16 cellular contexts compared by ENCODE assay signal in the genomic region with DNA sequence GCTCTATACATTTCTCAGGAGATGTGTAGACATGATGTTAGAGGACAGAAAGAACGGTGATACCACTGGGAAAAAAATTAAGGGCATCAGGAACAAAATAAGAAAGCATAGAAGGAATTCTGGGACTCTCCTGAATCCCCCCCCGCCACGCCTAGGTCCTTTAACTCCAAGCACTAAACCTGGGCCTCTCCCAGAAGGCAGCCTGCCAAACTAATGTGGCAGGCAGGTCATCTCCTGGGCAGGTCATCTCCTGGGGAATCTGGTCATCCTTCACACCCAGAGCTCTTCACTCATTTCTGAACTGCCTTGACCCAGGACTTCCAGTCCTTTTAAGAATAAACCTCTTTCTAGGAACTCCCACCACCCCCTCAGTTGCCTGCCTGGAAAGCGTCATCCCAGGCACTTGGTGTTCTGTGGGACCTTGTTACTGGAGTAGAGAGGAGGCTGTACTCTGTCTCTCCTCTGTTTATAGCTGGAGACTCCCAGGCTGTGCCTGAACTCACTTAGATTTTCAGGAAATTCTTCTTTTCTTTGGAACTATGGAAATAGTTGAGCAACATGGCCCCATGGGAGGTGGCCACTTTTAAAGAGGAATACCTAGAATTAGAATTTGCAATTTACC. TPM values are rescaled to one million over a fixed set of nuclear protein-coding genes. Genes with fewer than 3 reads are reported as not detected.
DNase-seq lines count a peak whose midpoint lies in the region; ATAC-seq and TF ChIP-seq lines count a peak whose summit lies in the region.
"Had no signal": no experiment of that assay in that cellular context is flagged by ENCODE, and none has a peak within 500 bp of the region (broad histone marks: within the 10 kb centered on the region; RNA-seq: fewer than 3 reads in every experiment).

No MANE protein-coding gene starts in this region.

- no peaks in the 10 kb centered on the region for H3K9me3 Mint-ChIP-seq in activated CD8-positive, alpha-beta memory T cell treated with anti-CD3 and anti-CD28 coated beads, Interleukin-2, amount 10 ng/mL, durations not matched to agents 7 days and 5 days (ENCODE audit: low read depth)
- H3K9me3 Mint-ChIP-seq: CD8-positive, alpha-beta memory T cell had no signal

- no peaks in the 10 kb centered on the region for H3K27me3 ChIP-seq in MM.1S (replicated peaks; ENCODE audit: insufficient read depth, low read length)
- H3K27me3 ChIP-seq: BLaER1 had no signal

- no peaks in the 10 kb centered on the region for H3K79me2 ChIP-seq in MM.1S (ENCODE audit: low read length)

- H3K27me3 Mint-ChIP-seq in activated CD8-positive, alpha-beta memory T cell treated with anti-CD3 and anti-CD28 coated beads, Interleukin-2, amount 10 ng/mL, durations not matched to agents 7 days and 5 days: no peaks in the 10 kb centered on the region
- H3K27me3 Mint-ChIP-seq: CD8-positive, alpha-beta memory T cell had no signal

- no peaks in the 10 kb centered on the region for H3K4me1 Mint-ChIP-seq in activated CD8-positive, alpha-beta memory T cell treated with anti-CD3 and anti-CD28 coated beads, Interleukin-2, amount 10 ng/mL, durations not matched to agents 7 days and 5 days
- H3K4me1 Mint-ChIP-seq: CD8-positive, alpha-beta memory T cell had no signal

- H3K36me3 ChIP-seq in MM.1S (replicated peaks; ENCODE audit: insufficient read depth, low read length): no peaks in the 10 kb centered on the region; the same call in none of the 2 replicates

- no peak overlapping the region for H3K9ac ChIP-seq in MM.1S (ENCODE audit: low read length)
- H3K9ac ChIP-seq: BLaER1 had no signal

- H4K20me1 ChIP-seq in MM.1S (ENCODE audit: insufficient read depth, low read length): no peaks in the 10 kb centered on the region

- intact Hi-C loops in left ventricle myocardium superior (cut with micrococcal nuclease): no loop called here

- H3K36me3 Mint-ChIP-seq in activated CD8-positive, alpha-beta memory T cell treated with anti-CD3 and anti-CD28 coated beads, Interleukin-2, amount 10 ng/mL, durations not matched to agents 7 days and 5 days: peaks cover 78% of the 10 kb centered on the region

- no peaks in the 10 kb centered on the region for H3K9me2 ChIP-seq in MM.1S (replicated peaks; ENCODE audit: insufficient read depth, low read length)

- H3K4me2 ChIP-seq in MM.1S (ENCODE audit: low read depth, low read length): no peak overlapping the region
- H3K4me2 ChIP-seq: BLaER1 had no signal

- H3K27ac ChIP-seq in MM.1S (ENCODE audit: low read length): no peak overlapping the region
- H3K27ac ChIP-seq: BLaER1 had no signal

- TF ChIP-seq CTCF in fibroblast of mammary gland (conservative IDR thresholded peaks at IDR 0.05; ENCODE audit: control insufficient read depth, insufficient read depth, low read depth, low read length) (no peak), omental fat pad (IDR thresholded peaks at IDR 0.05) (no peak), MM.1S (IDR thresholded peaks at IDR 0.05; ENCODE audit: low read length) (no peak)

- CTCF ChIA-PET in activated CD8-positive, alpha-beta memory T cell treated with anti-CD3 and anti-CD28 coated beads, Interleukin-2, amount 10 ng/mL, durations not matched to agents 7 days and 5 days (lab: Charles Lee): no interaction called here

- H3K4me1 ChIP-seq in MM.1S (ENCODE audit: low read length): no peaks in the 10 kb centered on the region
- H3K4me1 ChIP-seq: Caco-2 had no signal

- no peak for ATAC-seq in activated CD8-positive, alpha-beta memory T cell treated with anti-CD3 and anti-CD28 coated beads, Interleukin-2, amount 10 ng/mL, durations not matched to agents 7 days and 5 days
- peak; percentile 56 for ATAC-seq in left ventricle myocardium superior
- peak; percentile 36 for ATAC-seq in omental fat pad (ENCODE audit: low FRiP score)
- ATAC-seq: HCT116 had no signal

- no peak overlapping the region for H3K27ac Mint-ChIP-seq in activated CD8-positive, alpha-beta memory T cell treated with anti-CD3 and anti-CD28 coated beads, Interleukin-2, amount 10 ng/mL, durations not matched to agents 7 days and 5 days

- no peak overlapping the region for H2AFZ ChIP-seq in MM.1S (ENCODE audit: low read length)

- H3F3A ChIP-seq in MM.1S (ENCODE audit: insufficient read depth, low read length): no peaks in the 10 kb centered on the region

- H3K4me3 ChIP-seq in fibroblast of mammary gland (ENCODE audit: control insufficient read depth, low read depth, low read length) (no peak overlapping the region), MM.1S (ENCODE audit: low read length) (no peak overlapping the region)
- H3K4me3 ChIP-seq: BLaER1 had no signal

- no peaks in the 10 kb centered on the region for H3K9me3 ChIP-seq in MM.1S (replicated peaks; ENCODE audit: insufficient read depth, low read length)
- H3K9me3 ChIP-seq: BLaER1, Caco-2 had no signal

- in situ Hi-C loops in G401 (cut with HindIII; ENCODE audit: low sequenced_read_pairs): no loop called here

- peak; percentile 12 for DNase-seq in activated CD8-positive, alpha-beta memory T cell treated with anti-CD3 and anti-CD28 coated beads, Interleukin-2, amount 10 ng/mL, durations not matched to agents 7 days and 5 days
- DNase-seq in activated CD8-positive, alpha-beta memory T cell treated with anti-CD3 and anti-CD28 coated beads, Interleukin-2, amount 50 U/mL, for 48 hours: no peak
- DNase-seq in fibroblast of mammary gland (ENCODE audit: low read depth) (peak; percentile 20), left ventricle myocardium superior (no peak), omental fat pad (ENCODE audit: low spot score) (no peak), G401 (ENCODE audit: low spot score) (no peak), HUDEP-2 (lab: John Stamatoyannopoulos, UW; ENCODE audit: unreplicated experiment in 76 of 76) (no peak), MM.1S (no peak)
- DNase-seq: 8988T; AML-193; Caco-2; CD8-positive, alpha-beta memory T cell; DND-41; GF-D8 had no signal

- H3K4me3 Mint-ChIP-seq in activated CD8-positive, alpha-beta memory T cell treated with anti-CD3 and anti-CD28 coated beads, Interleukin-2, amount 10 ng/mL, durations not matched to agents 7 days and 5 days: no peak overlapping the region
- H3K4me3 Mint-ChIP-seq: CD8-positive, alpha-beta memory T cell had no signal

RNA-seq across cellular contexts. Expression of gene PSAT1, which starts 24.1 kb away (rescaled TPM):
- total RNA-seq in activated CD8-positive, alpha-beta memory T cell treated with anti-CD3 and anti-CD28 coated beads, Interleukin-2, amount 10 ng/mL, durations not matched to agents 7 days and 5 days: 100 to 1,000 TPM in 1 of 2 experiments, 10 to 100 TPM in 1; 72.8 to 118 TPM
- total RNA-seq in left ventricle myocardium superior: 0.79 TPM
- 10 to 100 TPM in 1 of 4 donors, 1 to 10 TPM in 3; 3.0 to 36.2 (median 4.9) TPM for total RNA-seq in omental fat pad
- total RNA-seq in G401 (2014; rRNA removed; shearing (Covaris generic)): 222 and 268 TPM in 2 replicates

Comparison
In these comparisons a context has a peak if more than half of its experiments do, and no peak if none do; other contexts are left out.
1. DNase-seq: peak in activated CD8-positive, alpha-beta memory T cell treated with anti-CD3 and anti-CD28 coated beads, Interleukin-2, amount 10 ng/mL, durations not matched to agents 7 days and 5 days (single experiment) and fibroblast of mammary gland (single experiment); none in activated CD8-positive, alpha-beta memory T cell treated with anti-CD3 and anti-CD28 coated beads, Interleukin-2, amount 50 U/mL, for 48 hours (single experiment), left ventricle myocardium superior (single experiment), omental fat pad (single experiment), G401 (single experiment), HUDEP-2 (0 of 76) and MM.1S (single experiment).